25 cellular contexts compared by ENCODE assay signal in genomic region chr7:39317107-39317506, GRCh38.
"Had no signal": no experiment of that assay in that cellular context is flagged by ENCODE, and none has a peak within 500 bp of the region (broad histone marks: within the 10 kb centered on the region; RNA-seq: fewer than 3 reads in every experiment).

No MANE protein-coding gene starts in this region.

- H3K4me2 ChIP-seq: KMS-11 had no signal

- FAIRE-seq: HepG2, K562, RCC 7860 had no signal

- H3K9ac ChIP-seq: KMS-11 had no signal

- DNase-seq: MV-4-11, NCI-H1048, NCI-H1105, NCI-H1417, NCI-H146, NCI-H1694 treated with DMSO at 0.1 percent for 48 hours, NCI-H1930, NCI-H2081, NCI-H2171, NCI-H226, NCI-H446, NCI-H510A, NCI-H524 treated with DMSO at 0.1 percent for 48 hours, NCI-H69, NCI-H774, Right ventricle myocardium superior, RPMI8226, SIG-M5 had no signal

- H3K9me3 ChIP-seq: SJSA1 had no signal

- H3K9me3 Mint-ChIP-seq: IgD-negative memory B cell had no signal

- H3K4me3 ChIP-seq: K562, SJSA1, SK-N-MC had no signal

- H3K36me3 Mint-ChIP-seq: IgD-negative memory B cell had no signal

- H3K27me3 ChIP-seq: SJSA1 had no signal

- H3K36me3 ChIP-seq: SJSA1 had no signal

- H3K4me3 Mint-ChIP-seq: IgD-negative memory B cell had no signal

- H3K4me1 Mint-ChIP-seq: IgD-negative memory B cell had no signal

- H3K27ac ChIP-seq: KMS-11, SJSA1, SK-N-MC had no signal

- H3K4me1 ChIP-seq: SJSA1 had no signal

- ATAC-seq: HepG2, K562 had no signal
